Comparison of ENCODE assay signal across 8 cellular contexts in genomic region chr3:30644615-30645014, GRCh38. TPM values are rescaled to one million over a fixed set of nuclear protein-coding genes. Genes with fewer than 3 reads are reported as not detected.
DNase-seq lines count a peak whose midpoint lies in the region; ATAC-seq, FAIRE-seq and TF ChIP-seq lines count a peak whose summit lies in the region.

No MANE protein-coding gene starts in this region.

- H3K79me2 ChIP-seq in fibroblast of lung (ENCODE audit: control insufficient read depth, insufficient read depth, low read length): peaks cover 38% of the 10 kb centered on the region

- peak; percentile 58 for DNase-seq in ACHN
- no peak for DNase-seq in GM19239 (ENCODE audit: insufficient read length, low spot score)
- DNase-seq in activated CD4-positive, alpha-beta T cell treated with anti-CD3 and anti-CD28 coated beads for 4 hours: peak; percentile 64 to 65
- DNase-seq in fibroblast of lung (ENCODE audit: low read depth in 2 of 2): peak; percentile 72 to 77
- peak; percentile 49 for DNase-seq in small intestine
- no peak for DNase-seq in RPMI8226
- no peak for DNase-seq in SW 1271 (lab: John Stamatoyannopoulos, UW)

- H3K4me3 ChIP-seq in fibroblast of lung (replicated peaks in 1 of 4; ENCODE audit: control extremely low read depth in 1 of 4, insufficient read depth in 1 of 4, low read depth in 3 of 4, low read length in 4 of 4) (no peak overlapping the region), small intestine (ENCODE audit: low read depth in 1 of 2, low read length in 2 of 2) (no peak overlapping the region)

- no peaks in the 10 kb centered on the region for H3K27me3 ChIP-seq in fibroblast of lung (ENCODE audit: control insufficient read depth, insufficient read depth, low read length)
- H3K27me3 ChIP-seq in small intestine (ENCODE audit: control insufficient read depth in 2 of 2, insufficient read depth in 2 of 2, low read length in 2 of 2): no peaks in the 10 kb centered on the region

- H3K27ac ChIP-seq in fibroblast of lung (ENCODE audit: insufficient read depth, low read length): no peak overlapping the region
- peak overlapping the region in 1 of 2 donors; percentile 73 for H3K27ac ChIP-seq in small intestine (ENCODE audit: low read depth in 1 of 2, low read length in 1 of 2)

- TF ChIP-seq CTCF in fibroblast of lung (conservative IDR thresholded peaks at IDR 0.05 in 1 of 2, IDR thresholded peaks at IDR 0.05 in 1 of 2; ENCODE audit: low read depth in 1 of 2, low read length in 2 of 2): no peak

- H3K4me2 ChIP-seq in fibroblast of lung (ENCODE audit: extremely low read depth, insufficient read depth, low read length): no peak overlapping the region

- H2AFZ ChIP-seq in fibroblast of lung (ENCODE audit: low read length): no peak overlapping the region

- H3K4me1 ChIP-seq in fibroblast of lung (ENCODE audit: control insufficient read depth, extremely low read depth, insufficient read depth, low read length) (peaks cover 15% of the 10 kb centered on the region), small intestine (ENCODE audit: control insufficient read depth in 2 of 2, insufficient read depth in 1 of 2, low read depth in 1 of 2, low read length in 1 of 2) (peaks cover 2 to 27% of the 10 kb centered on the region in 2 donors)

- in situ Hi-C loops in ACHN (cut with HindIII; ENCODE audit: low pct_ligation_motif_present, low pct_unique_long_range_greater_than_20kb, low sequenced_read_pairs): no loop called here

- no peaks in the 10 kb centered on the region for H4K20me1 ChIP-seq in fibroblast of lung (ENCODE audit: control insufficient read depth, extremely low read depth, insufficient read depth, low read length)

- no peak overlapping the region for H3K9ac ChIP-seq in fibroblast of lung (ENCODE audit: insufficient read depth, low read length)

- H3K36me3 ChIP-seq in fibroblast of lung (ENCODE audit: control insufficient read depth, insufficient read depth, low read length) (peaks cover 9% of the 10 kb centered on the region), small intestine (ENCODE audit: control insufficient read depth in 2 of 2, insufficient read depth in 2 of 2, low read length in 2 of 2) (peaks cover 0 to 4% of the 10 kb centered on the region in 2 donors)

- FAIRE-seq in GM19239 (lab: Jason Lieb, UNC) (peak; percentile 49), small intestine (lab: Jason Lieb, UNC) (no peak)

- ATAC-seq in HG03354 (IDR thresholded peaks at IDR 0.05; ENCODE audit: poor library complexity, severe bottlenecking, unreplicated experiment): peak; percentile 62

- H3K9me3 ChIP-seq in fibroblast of lung (ENCODE audit: control insufficient read depth, insufficient read depth, low read depth, low read length) (no peaks in the 10 kb centered on the region), small intestine (ENCODE audit: control insufficient read depth, low read depth) (no peaks in the 10 kb centered on the region)

- 2 to 7% (median 5%) methylated on average over 2 of the region's 2 CpGs for WGBS in small intestine, 3 donors

RNA-seq across cellular contexts. Expression of gene TGFBR2, which starts 38.2 kb away (rescaled TPM):
- total RNA-seq in fibroblast of lung: 86.5 and 93.0 TPM in 2 replicates
- 126 and 196 TPM in 2 replicates for polyA plus RNA-seq in fibroblast of lung
- polyA plus RNA-seq in fibroblast of lung (2012): 70.1 and 110 TPM in 2 replicates
- polyA minus RNA-seq in fibroblast of lung (ENCODE audit: low replicate concordance): 89.3 and 192 TPM in 2 replicates
- 10 to 100 TPM in 2 of 3 donors, 1 to 10 TPM in 1; 6.0 to 77.5 (median 13.5) TPM for polyA plus RNA-seq in small intestine

Comparison
In these comparisons a context has a peak if more than half of its experiments do, and no peak if none do; other contexts are left out.
1. DNase-seq: peak in ACHN (single experiment), activated CD4-positive, alpha-beta T cell treated with anti-CD3 and anti-CD28 coated beads for 4 hours (2 of 2), fibroblast of lung (2 of 2) and small intestine (single experiment); none in GM19239 (single experiment), RPMI8226 (single experiment) and SW 1271 (0 of 2).